In the genomic region with DNA sequence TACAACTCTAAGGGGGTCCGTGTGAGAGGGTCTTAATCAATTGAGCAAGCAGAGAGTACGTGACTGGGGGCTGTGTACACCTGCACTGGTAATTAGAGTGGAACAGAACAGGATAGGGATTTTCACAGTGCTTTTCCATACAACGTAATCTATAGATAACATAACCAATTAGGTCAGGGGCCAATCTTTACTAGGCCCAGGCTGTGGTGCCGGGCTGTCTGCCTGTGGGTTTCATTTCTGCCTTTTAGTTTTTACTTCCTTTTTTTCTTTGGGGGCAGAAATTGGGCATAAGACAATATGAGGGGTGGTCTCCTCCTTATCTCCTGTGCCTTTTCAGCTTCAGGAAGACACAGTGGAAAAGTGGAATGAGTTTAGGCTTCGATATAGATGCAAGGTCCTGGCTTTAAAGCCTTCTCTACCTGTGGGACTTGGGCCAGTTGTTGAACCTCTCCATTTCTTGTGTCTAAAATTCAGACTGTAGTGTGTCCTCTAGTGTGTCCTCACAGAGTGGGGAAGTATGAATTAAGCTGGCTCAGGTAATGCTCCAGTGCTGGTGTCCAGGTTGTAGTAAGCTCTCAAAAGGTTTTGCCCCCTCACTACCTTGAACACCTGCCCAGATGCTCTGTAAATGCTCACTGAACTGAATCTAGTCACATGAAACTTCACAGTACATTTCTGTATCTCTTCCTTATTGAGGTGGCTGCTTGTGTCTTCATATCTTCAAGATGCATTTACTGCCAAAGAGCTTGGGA, we compare ENCODE assay signal across 11 cellular contexts.
DNase-seq lines count a peak whose midpoint lies in the region; ATAC-seq and TF ChIP-seq lines count a peak whose summit lies in the region.
"Had no signal": no experiment of that assay in that cellular context is flagged by ENCODE, and none has a peak within 500 bp of the region (broad histone marks: within the 10 kb centered on the region; RNA-seq: fewer than 3 reads in every experiment).

No MANE protein-coding gene starts in this region.

- no peaks in the 10 kb centered on the region for H3K9me3 Mint-ChIP-seq in IgD-negative memory B cell
- H3K9me3 Mint-ChIP-seq in natural killer cell = no peaks in the 10 kb centered on the region

- peaks cover 41 to 59% (median 46%) of the 10 kb centered on the region in 3 donors for H3K4me1 Mint-ChIP-seq in IgD-negative memory B cell
- peaks cover 31 to 37% of the 10 kb centered on the region in 2 donors for H3K4me1 Mint-ChIP-seq in natural killer cell

- H3K9ac ChIP-seq in mucosa of rectum (ENCODE audit: low read depth in 1 of 2, low read length in 2 of 2) = no peak overlapping the region
- H3K9ac ChIP-seq: KMS-11 had no signal

- H3K4me3 Mint-ChIP-seq in IgD-negative memory B cell (peak overlapping the region; percentile 13 to 82 (median 70)), natural killer cell (no peak overlapping the region)

- H3K27ac Mint-ChIP-seq in IgD-negative memory B cell (peak overlapping the region in 2 of 3 donors; percentile 84 to 96), natural killer cell (no peak overlapping the region)

- H3K36me3 ChIP-seq in mucosa of rectum (ENCODE audit: control insufficient read depth in 2 of 2, insufficient read depth in 2 of 2, low read length in 2 of 2) = no peaks in the 10 kb centered on the region
- H3K36me3 ChIP-seq: esophagus muscularis mucosa had no signal

- H3K27me3 Mint-ChIP-seq in IgD-negative memory B cell = no peaks in the 10 kb centered on the region
- peaks cover 8 to 32% of the 10 kb centered on the region in 2 donors for H3K27me3 Mint-ChIP-seq in natural killer cell (ENCODE audit: low read depth in 2 of 2)

- ATAC-seq in GM19023 (IDR thresholded peaks at IDR 0.05; ENCODE audit: unreplicated experiment) = peak; percentile 45
- ATAC-seq in HG02623 (IDR thresholded peaks at IDR 0.05; ENCODE audit: unreplicated experiment) = peak; percentile 38
- ATAC-seq in natural killer cell = no peak
- ATAC-seq: left lobe of liver had no signal

- TF ChIP-seq CTCF in natural killer cell (IDR thresholded peaks at IDR 0.05) = no peak

- no peaks in the 10 kb centered on the region for H3K27me3 ChIP-seq in mucosa of rectum (ENCODE audit: control insufficient read depth in 2 of 2, insufficient read depth in 2 of 2, low read length in 2 of 2)
- H3K27me3 ChIP-seq: esophagus muscularis mucosa had no signal

- no peaks in the 10 kb centered on the region for H3K36me3 Mint-ChIP-seq in IgD-negative memory B cell
- H3K36me3 Mint-ChIP-seq in natural killer cell = no peaks in the 10 kb centered on the region

- peak overlapping the region; percentile 40 to 61 for H3K27ac ChIP-seq in mucosa of rectum (ENCODE audit: low read depth in 2 of 2, low read length in 2 of 2)
- H3K27ac ChIP-seq: esophagus muscularis mucosa, KMS-11 had no signal

- H3K9me3 ChIP-seq in mucosa of rectum (ENCODE audit: control insufficient read depth in 2 of 2, low read length in 2 of 2) = no peaks in the 10 kb centered on the region
- H3K9me3 ChIP-seq: esophagus muscularis mucosa had no signal

- no peak overlapping the region for H3K4me3 ChIP-seq in mucosa of rectum (ENCODE audit: low read length in 2 of 2)
- H3K4me3 ChIP-seq: esophagus muscularis mucosa had no signal

- intact Hi-C loops in natural killer cell (cut with micrococcal nuclease) = no loop called here

- H3K4me1 ChIP-seq in mucosa of rectum (ENCODE audit: control insufficient read depth in 2 of 2, insufficient read depth in 2 of 2, low read length in 2 of 2) = peaks cover 3 to 8% of the 10 kb centered on the region in 2 donors

- no peak for DNase-seq in NCI-H510A treated with DMSO at 0.1 percent for 48 hours (lab: John Stamatoyannopoulos, UW)
- no peak for DNase-seq in natural killer cell
- no peak for DNase-seq in stimulated activated CD4-positive, alpha-beta T cell treated with anti-CD3 and anti-CD28 coated beads, Interleukin-4, amount 100 ng/mL, for 4 hours
- DNase-seq in dedifferentiated amniotic fluid mesenchymal stem cell (ENCODE audit: extremely low spot score) = no peak

Comparison
In these comparisons a context has a peak if more than half of its experiments do, and no peak if none do; other contexts are left out.
1. ATAC-seq: peak in GM19023 (single experiment) and HG02623 (single experiment); none in natural killer cell (0 of 3).
2. H3K27ac Mint-ChIP-seq: peak in IgD-negative memory B cell (2 of 3); none in natural killer cell (0 of 2).